ENCODE assay signal across 24 cellular contexts in the genomic region with DNA sequence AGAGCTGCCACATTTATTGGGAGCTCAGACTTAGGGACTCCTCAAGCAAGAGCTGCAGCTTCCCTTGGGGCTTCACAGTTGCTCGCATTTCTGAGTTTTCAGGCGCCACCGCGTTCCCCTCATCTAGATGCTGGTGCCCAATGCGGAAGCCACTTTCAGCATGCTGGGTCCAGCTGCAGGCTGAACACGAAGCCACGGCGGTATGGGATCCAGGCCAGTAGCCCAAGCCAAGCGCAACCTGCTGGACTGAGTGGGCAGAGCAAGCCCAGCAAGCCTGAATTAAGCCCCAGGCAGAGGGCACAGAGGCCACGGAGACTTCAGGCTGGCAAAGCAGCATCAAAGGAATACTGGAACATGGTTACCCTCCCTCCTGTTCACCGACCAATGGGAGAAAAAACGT.
"Had no signal": no experiment of that assay in that cellular context is flagged by ENCODE, and none has a peak within 500 bp of the region (broad histone marks: within the 10 kb centered on the region; RNA-seq: fewer than 3 reads in every experiment).

No MANE protein-coding gene starts in this region.

- H3K36me3 ChIP-seq: adrenal gland, ascending aorta, cardiac muscle cell, colonic mucosa, thoracic aorta, uterus had no signal

- ATAC-seq: left colon, right cardiac atrium had no signal

- DNase-seq: activated CD4-positive, alpha-beta T cell treated with anti-CD3 and anti-CD28 coated beads for 4 hours; activated CD4-positive, alpha-beta T cell treated with anti-CD3 and anti-CD28 coated beads, Interleukin-2, amount 50 U/mL, for 48 hours; activated CD8-positive, alpha-beta memory T cell treated with anti-CD3 and anti-CD28 coated beads for 24 hours; activated effector memory CD4-positive, alpha-beta T cell treated with anti-CD3 and anti-CD28 coated beads, Interleukin-2, amount 50 U/mL, for 16 hours; activated naive CD4-positive, alpha-beta T cell treated with anti-CD3 and anti-CD28 coated beads for 36 hours; activated naive CD8-positive, alpha-beta T cell treated with anti-CD3 and anti-CD28 coated beads for 36 hours; adrenal gland; cerebellar nuclear complex; colonic mucosa; effector CD8-positive, alpha-beta T cell; glutamatergic neuron; left colon; naive B cell; nephron progenitor cell; occipital lobe; right cardiac atrium; stimulated activated CD4-positive, alpha-beta T cell treated with anti-CD3 and anti-CD28 coated beads, Interleukin-2, amount 100 ng/mL, for 48 hours; uterus had no signal

- H3K9ac ChIP-seq: parathyroid adenoma had no signal

- H3K4me3 ChIP-seq: adrenal gland, ascending aorta, cardiac muscle cell, colonic mucosa, thoracic aorta, uterus had no signal

- FAIRE-seq: frontal cortex, keratinocyte had no signal

- H3K27ac ChIP-seq: adrenal gland, ascending aorta, cardiac muscle cell, colonic mucosa, parathyroid adenoma, thoracic aorta, uterus had no signal

- H3K9me3 ChIP-seq: adrenal gland, ascending aorta, colonic mucosa, thoracic aorta, uterus had no signal

- H3K4me1 ChIP-seq: adrenal gland, ascending aorta, colonic mucosa, parathyroid adenoma, uterus had no signal
